In the genomic region with DNA sequence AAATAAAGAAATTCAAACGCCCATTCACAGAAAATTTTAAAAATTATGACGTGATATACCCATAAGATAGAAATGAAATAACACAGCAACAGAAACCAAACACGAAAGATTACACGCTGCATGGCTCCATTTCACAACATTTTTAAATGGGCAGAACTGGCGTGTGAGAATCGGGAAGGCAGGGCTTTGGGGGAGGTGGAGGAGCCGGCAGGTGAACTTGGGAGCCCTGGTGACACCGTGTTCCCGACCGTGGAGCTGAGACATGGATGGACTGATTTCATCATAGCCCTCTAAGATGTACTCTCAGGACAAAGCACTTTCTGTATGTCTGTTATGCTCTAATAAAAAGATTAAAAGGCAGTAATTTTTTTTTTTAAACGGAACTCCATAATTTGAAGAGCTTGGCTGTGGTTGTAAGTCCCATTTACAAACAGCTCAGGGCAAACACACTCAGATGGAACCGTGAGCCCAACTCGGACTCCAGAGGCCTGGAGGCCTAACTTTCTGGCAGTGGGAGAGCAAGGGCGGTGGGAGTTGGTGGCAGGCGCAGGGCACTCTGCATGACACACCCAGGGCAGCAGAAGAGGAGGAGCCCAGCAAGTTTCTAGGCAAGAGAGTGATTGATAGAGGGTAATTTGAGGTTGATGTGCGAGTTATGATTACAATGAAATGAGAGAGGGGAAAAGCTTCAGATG, we compare ENCODE assay signal across 36 cellular contexts.
DNase-seq lines count a peak whose midpoint lies in the region; ATAC-seq and FAIRE-seq lines count a peak whose summit lies in the region.
"Had no signal": no experiment of that assay in that cellular context is flagged by ENCODE, and none has a peak within 500 bp of the region (broad histone marks: within the 10 kb centered on the region; RNA-seq: fewer than 3 reads in every experiment).

No MANE protein-coding gene starts in this region.

- H3K4me1 Mint-ChIP-seq in activated CD8-positive, alpha-beta memory T cell treated with anti-CD3 and anti-CD28 coated beads, Interleukin-2, amount 10 ng/mL, durations not matched to agents 7 days and 5 days = peaks cover 13% of the 10 kb centered on the region

- no peak overlapping the region for H3K4me3 ChIP-seq in right cardiac atrium (ENCODE audit: low read length)
- H3K4me3 ChIP-seq: ascending aorta, cardiac muscle cell, esophagus muscularis mucosa, GM12878, ovary, upper lobe of left lung had no signal

- H3K27ac Mint-ChIP-seq in activated CD8-positive, alpha-beta memory T cell treated with anti-CD3 and anti-CD28 coated beads, Interleukin-2, amount 10 ng/mL, durations not matched to agents 7 days and 5 days = no peak overlapping the region
- H3K27ac Mint-ChIP-seq: activated B cell treated with CpG ODN at 0.5 μM for 24 hours; activated naive CD4-positive, alpha-beta T cell treated with anti-CD3 and anti-CD28 coated beads, Interleukin-2, amount 50 U/mL, for 72 hours; activated T-helper 1 cell treated with anti-CD3 and anti-CD28 coated beads, Interleukin-12 subunit alpha, Interleukin-12 subunit beta, Interleukin-2, Interleukin-4 antibody, amounts not matched to agents 30 ng/mL and 10 ng/mL and 1 ng/mL, durations not matched to agents 14 hours and 24 hours and 36 hours; dendritic cell treated with granulocyte-macrophage colony-stimulating factor and Interleukin-4, amounts not matched to agents 40 ng/mL and 50 ng/mL, for 4 days; endodermal cell; mesothelial cell of epicardium; stimulated activated effector memory CD8-positive, alpha-beta T cell treated with anti-CD3 and anti-CD28 coated beads, Interleukin-12 subunit alpha, Interleukin-12 subunit beta, amount 100 ng/mL, for 72 hours had no signal

- H3K27ac ChIP-seq in right cardiac atrium (ENCODE audit: low read length) = no peak overlapping the region
- H3K27ac ChIP-seq: 22Rv1, ascending aorta, cardiac muscle cell, esophagus muscularis mucosa, foreskin keratinocyte, ovary, upper lobe of left lung had no signal

- no peaks in the 10 kb centered on the region for H3K27me3 ChIP-seq in right cardiac atrium (ENCODE audit: control insufficient read depth, insufficient read depth)
- H3K27me3 ChIP-seq: ascending aorta, cardiac muscle cell, esophagus muscularis mucosa, foreskin keratinocyte, ovary, SJCRH30, upper lobe of left lung had no signal

- WGBS in right cardiac atrium = 97% methylated on average over 16 of the region's 16 CpGs

- FAIRE-seq in HTR-8/SVneo (lab: Jason Lieb, UNC) = peak; percentile 4
- FAIRE-seq: D721Med, GM12878 had no signal

- no peaks in the 10 kb centered on the region for H3K9me3 ChIP-seq in right cardiac atrium (ENCODE audit: control insufficient read depth, low read length)

- CTCF ChIA-PET in activated CD8-positive, alpha-beta memory T cell treated with anti-CD3 and anti-CD28 coated beads, Interleukin-2, amount 10 ng/mL, durations not matched to agents 7 days and 5 days (lab: Charles Lee) = no interaction called here

- no peaks in the 10 kb centered on the region for H3K4me1 ChIP-seq in right cardiac atrium (ENCODE audit: control insufficient read depth, insufficient read depth, low read length)
- H3K4me1 ChIP-seq: ascending aorta, foreskin keratinocyte had no signal

- H3K36me3 Mint-ChIP-seq in activated CD8-positive, alpha-beta memory T cell treated with anti-CD3 and anti-CD28 coated beads, Interleukin-2, amount 10 ng/mL, durations not matched to agents 7 days and 5 days = peaks cover 27% of the 10 kb centered on the region
- H3K36me3 Mint-ChIP-seq: stimulated activated effector memory CD8-positive, alpha-beta T cell treated with anti-CD3 and anti-CD28 coated beads, Interleukin-12 subunit alpha, Interleukin-12 subunit beta, amount 100 ng/mL, for 72 hours had no signal

- peak; percentile 49 for DNase-seq in NCI-H2171 treated with DMSO at 0.1 percent for 48 hours (lab: John Stamatoyannopoulos, UW)
- no peak for DNase-seq in NCI-H2171 (lab: John Stamatoyannopoulos, UW)
- no peak for DNase-seq in HTR-8/SVneo (ENCODE audit: insufficient read length, low spot score)
- peak in 2 of 3 donors; percentile 9 to 35 for DNase-seq in right cardiac atrium
- peak; percentile 37 for DNase-seq in sciatic nerve (ENCODE audit: low spot score)
- no peak for DNase-seq in cerebellar cortex (ENCODE audit: low spot score)
- DNase-seq in activated CD8-positive, alpha-beta memory T cell treated with anti-CD3 and anti-CD28 coated beads, Interleukin-2, amount 10 ng/mL, durations not matched to agents 7 days and 5 days = no peak
- DNase-seq: activated B cell treated with CpG ODN at 0.5 μM for 24 hours; activated CD4-positive, alpha-beta T cell treated with anti-CD3 and anti-CD28 coated beads, Interleukin-2, amount 50 U/mL, for 4 hours; CD4-positive, CD25-positive, alpha-beta regulatory T cell; EL; endodermal cell; foreskin keratinocyte; GOT3; Kasumi-1; naive thymus-derived CD4-positive, alpha-beta T cell; NCI-H69; SJCRH30; stimulated activated CD4-positive, alpha-beta T cell treated with anti-CD3 and anti-CD28 coated beads, Interleukin-12 subunit alpha, Interleukin-12 subunit beta, amount 100 ng/mL, for 4 hours; stimulated activated CD4-positive, alpha-beta T cell treated with anti-CD3 and anti-CD28 coated beads, Interleukin-4, amount 100 ng/mL, for 1 hour had no signal

- intact Hi-C loops in right cardiac atrium (cut with DNase I) = no loop called here
- intact Hi-C loops in sciatic nerve (cut with DNase I) = no loop called here

- ATAC-seq in right cardiac atrium (no peak), sciatic nerve (no peak), HG03432 (IDR thresholded peaks at IDR 0.05; ENCODE audit: unreplicated experiment) (no peak)
- ATAC-seq in activated CD8-positive, alpha-beta memory T cell treated with anti-CD3 and anti-CD28 coated beads, Interleukin-2, amount 10 ng/mL, durations not matched to agents 7 days and 5 days = no peak
- ATAC-seq: activated naive CD4-positive, alpha-beta T cell treated with anti-CD3 and anti-CD28 coated beads, Interleukin-2, amount 50 U/mL, for 72 hours; foreskin keratinocyte; GM12878; left lobe of liver; naive thymus-derived CD4-positive, alpha-beta T cell; Panc1; stimulated activated effector memory CD8-positive, alpha-beta T cell treated with anti-CD3 and anti-CD28 coated beads, Interleukin-12 subunit alpha, Interleukin-12 subunit beta, amount 100 ng/mL, for 72 hours had no signal

- H3K27me3 Mint-ChIP-seq in activated CD8-positive, alpha-beta memory T cell treated with anti-CD3 and anti-CD28 coated beads, Interleukin-2, amount 10 ng/mL, durations not matched to agents 7 days and 5 days = no peaks in the 10 kb centered on the region
- H3K27me3 Mint-ChIP-seq: activated B cell treated with CpG ODN at 0.5 μM for 24 hours; CD4-positive, CD25-positive, alpha-beta regulatory T cell; dendritic cell treated with granulocyte-macrophage colony-stimulating factor and Interleukin-4, amounts not matched to agents 40 ng/mL and 50 ng/mL, for 4 days; naive thymus-derived CD4-positive, alpha-beta T cell had no signal

- H3K9me3 Mint-ChIP-seq in activated CD8-positive, alpha-beta memory T cell treated with anti-CD3 and anti-CD28 coated beads, Interleukin-2, amount 10 ng/mL, durations not matched to agents 7 days and 5 days (ENCODE audit: low read depth) = peaks cover 29% of the 10 kb centered on the region

- no peak overlapping the region for H3K4me3 Mint-ChIP-seq in activated CD8-positive, alpha-beta memory T cell treated with anti-CD3 and anti-CD28 coated beads, Interleukin-2, amount 10 ng/mL, durations not matched to agents 7 days and 5 days
- H3K4me3 Mint-ChIP-seq: activated B cell treated with CpG ODN at 0.5 μM for 24 hours; activated T-helper 1 cell treated with anti-CD3 and anti-CD28 coated beads, Interleukin-12 subunit alpha, Interleukin-12 subunit beta, Interleukin-2, Interleukin-4 antibody, amounts not matched to agents 30 ng/mL and 10 ng/mL and 1 ng/mL, durations not matched to agents 14 hours and 24 hours and 36 hours; dendritic cell treated with granulocyte-macrophage colony-stimulating factor and Interleukin-4, amounts not matched to agents 40 ng/mL and 50 ng/mL, for 4 days; endodermal cell; mesothelial cell of epicardium; stimulated activated effector memory CD8-positive, alpha-beta T cell treated with anti-CD3 and anti-CD28 coated beads, Interleukin-12 subunit alpha, Interleukin-12 subunit beta, amount 100 ng/mL, for 72 hours had no signal

Comparison
In these comparisons a context has a peak if more than half of its experiments do, and no peak if none do; other contexts are left out.
1. DNase-seq: peak in NCI-H2171 treated with DMSO at 0.1 percent for 48 hours (single experiment), right cardiac atrium (2 of 3) and sciatic nerve (single experiment); none in NCI-H2171 (single experiment), HTR-8/SVneo (single experiment), cerebellar cortex (single experiment) and activated CD8-positive, alpha-beta memory T cell treated with anti-CD3 and anti-CD28 coated beads, Interleukin-2, amount 10 ng/mL, durations not matched to agents 7 days and 5 days (single experiment).